Comparison of ENCODE assay signal across 17 cellular contexts in the genomic region with DNA sequence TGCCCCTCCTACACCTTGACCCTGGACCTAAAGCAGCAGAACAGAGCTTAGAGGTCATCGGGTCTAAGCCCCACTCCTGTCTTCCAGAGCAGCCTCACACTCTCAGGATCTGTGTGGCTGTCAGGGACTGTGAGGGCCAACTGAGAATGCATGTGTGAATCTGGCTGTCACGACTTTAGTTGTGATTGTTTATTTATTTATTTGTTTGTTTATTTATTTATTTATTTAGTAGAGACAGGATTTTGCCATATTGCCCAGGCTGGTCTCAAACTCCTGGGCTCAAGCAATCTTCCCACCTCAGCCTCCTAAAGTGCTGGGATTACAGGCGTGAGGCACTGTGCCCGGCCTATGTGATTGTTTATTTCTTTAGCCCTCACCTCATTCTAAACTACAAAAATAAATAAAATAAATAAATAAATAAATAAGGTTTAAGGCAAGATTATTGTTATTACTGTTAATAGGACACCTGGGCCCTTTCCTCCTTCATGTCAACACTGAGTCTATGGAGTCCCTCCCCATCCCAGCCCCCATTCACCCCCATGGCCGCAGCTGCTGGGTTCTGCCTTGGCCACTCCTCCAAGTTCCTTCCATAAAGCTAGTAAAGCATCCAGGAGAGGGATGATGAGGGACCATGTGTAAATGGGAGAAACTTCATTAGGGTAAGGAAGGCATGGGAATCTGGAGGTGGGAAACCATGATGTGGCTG. TPM values are rescaled to one million over a fixed set of nuclear protein-coding genes. Genes with fewer than 3 reads are reported as not detected.
DNase-seq lines count a peak whose midpoint lies in the region; ATAC-seq lines count a peak whose summit lies in the region.
"Had no signal": no experiment of that assay in that cellular context is flagged by ENCODE, and none has a peak within 500 bp of the region (broad histone marks: within the 10 kb centered on the region; RNA-seq: fewer than 3 reads in every experiment).

No MANE protein-coding gene starts in this region.

- no peaks in the 10 kb centered on the region for H3K36me3 Mint-ChIP-seq in activated naive CD4-positive, alpha-beta T cell treated with anti-CD3 and anti-CD28 coated beads, Interleukin-2, amount 50 U/mL, for 24 hours
- no peaks in the 10 kb centered on the region for H3K36me3 Mint-ChIP-seq in T-cell
- H3K36me3 Mint-ChIP-seq in naive thymus-derived CD4-positive, alpha-beta T cell = peaks cover 0 to 4% (median 0%) of the 10 kb centered on the region in 5 donors

- H3K4me3 ChIP-seq in naive thymus-derived CD4-positive, alpha-beta T cell (ENCODE audit: low read length) = no peak overlapping the region
- H3K4me3 ChIP-seq in GM23248 = no peak overlapping the region
- H3K4me3 ChIP-seq: GM12878, GM23338 had no signal

- H3F3A ChIP-seq in GM23248 (ENCODE audit: insufficient read depth) = no peaks in the 10 kb centered on the region

- no peaks in the 10 kb centered on the region for H3K36me3 ChIP-seq in naive thymus-derived CD4-positive, alpha-beta T cell (ENCODE audit: control insufficient read depth in 2 of 3, insufficient read depth in 3 of 3, low read length in 3 of 3)
- H3K36me3 ChIP-seq in GM23248 (ENCODE audit: low read depth) = no peaks in the 10 kb centered on the region

- no peaks in the 10 kb centered on the region for H3K27me3 Mint-ChIP-seq in activated naive CD4-positive, alpha-beta T cell treated with anti-CD3 and anti-CD28 coated beads, Interleukin-2, amount 50 U/mL, for 24 hours
- no peaks in the 10 kb centered on the region for H3K27me3 Mint-ChIP-seq in T-cell
- H3K27me3 Mint-ChIP-seq in naive thymus-derived CD4-positive, alpha-beta T cell = no peaks in the 10 kb centered on the region
- H3K27me3 Mint-ChIP-seq: B cell had no signal

- H4K20me1 ChIP-seq in GM23248 (ENCODE audit: insufficient read depth) = no peaks in the 10 kb centered on the region

- H3K27ac Mint-ChIP-seq in activated naive CD4-positive, alpha-beta T cell treated with anti-CD3 and anti-CD28 coated beads, Interleukin-2, amount 50 U/mL, for 24 hours = peak overlapping the region; percentile 38
- peak overlapping the region; percentile 75 to 98 for H3K27ac Mint-ChIP-seq in T-cell
- peak overlapping the region in 8 of 9 donors; percentile 25 to 99 (median 94) for H3K27ac Mint-ChIP-seq in naive thymus-derived CD4-positive, alpha-beta T cell
- H3K27ac Mint-ChIP-seq: B cell, GM23338 had no signal

- H3K9me3 ChIP-seq in naive thymus-derived CD4-positive, alpha-beta T cell (ENCODE audit: control insufficient read depth in 2 of 3, low read length in 3 of 3) = no peaks in the 10 kb centered on the region
- no peaks in the 10 kb centered on the region for H3K9me3 ChIP-seq in GM23248 (ENCODE audit: low read depth)

- H3K9me3 Mint-ChIP-seq in activated naive CD4-positive, alpha-beta T cell treated with anti-CD3 and anti-CD28 coated beads, Interleukin-2, amount 50 U/mL, for 24 hours = no peaks in the 10 kb centered on the region
- H3K9me3 Mint-ChIP-seq in T-cell = peaks cover 0 to 4% (median 0%) of the 10 kb centered on the region in 3 donors
- peaks cover 0 to 4% (median 0%) of the 10 kb centered on the region in 11 donors for H3K9me3 Mint-ChIP-seq in naive thymus-derived CD4-positive, alpha-beta T cell

- no peak overlapping the region for H3K27ac ChIP-seq in naive thymus-derived CD4-positive, alpha-beta T cell (ENCODE audit: low read depth, low read length)
- H3K27ac ChIP-seq in GM23248 = no peak overlapping the region

- 59 to 66% methylated on average over 5 of the region's 5 CpGs for WGBS in GM23248 (ENCODE audit: low coverage in 1 of 2, low lambda C conversion rate in 2 of 2, missing lambda C conversion rate in 2 of 2), 2 experiments

- intact Hi-C loops in naive thymus-derived CD4-positive, alpha-beta T cell (cut with micrococcal nuclease) = no loop called here

- peaks cover 65% of the 10 kb centered on the region for H3K4me1 Mint-ChIP-seq in activated naive CD4-positive, alpha-beta T cell treated with anti-CD3 and anti-CD28 coated beads, Interleukin-2, amount 50 U/mL, for 24 hours
- peaks cover 49 to 57% (median 53%) of the 10 kb centered on the region in 3 donors for H3K4me1 Mint-ChIP-seq in T-cell
- H3K4me1 Mint-ChIP-seq in naive thymus-derived CD4-positive, alpha-beta T cell = peaks cover 24 to 70% (median 54%) of the 10 kb centered on the region in 7 donors

- CTCF ChIA-PET in T-cell (lab: Charles Lee) = no interaction called here
- CTCF ChIA-PET in naive thymus-derived CD4-positive, alpha-beta T cell (lab: Charles Lee) = interaction anchor here (1.2 to 4.3 kb wide), 2 partner anchors 9 to 41 kb away, joined by 3 to 29 read pairs; a partner anchor contains a TSS

- H3K9me2 ChIP-seq in GM23248 (ENCODE audit: insufficient read depth) = no peaks in the 10 kb centered on the region

- in situ Hi-C loops in GM23248 (cut with MboI) = no loop called here

- no peak overlapping the region for H3K4me3 Mint-ChIP-seq in activated naive CD4-positive, alpha-beta T cell treated with anti-CD3 and anti-CD28 coated beads, Interleukin-2, amount 50 U/mL, for 24 hours
- H3K4me3 Mint-ChIP-seq in T-cell = no peak overlapping the region
- peak overlapping the region in 2 of 10 donors; percentile 77 to 91 for H3K4me3 Mint-ChIP-seq in naive thymus-derived CD4-positive, alpha-beta T cell
- H3K4me3 Mint-ChIP-seq: B cell, GM23338, H9 had no signal

- no peak overlapping the region for H3K9ac ChIP-seq in GM23248

- peaks cover 32 to 50% of the 10 kb centered on the region in 2 donors for H3K4me1 ChIP-seq in naive thymus-derived CD4-positive, alpha-beta T cell (ENCODE audit: control insufficient read depth in 2 of 2, insufficient read depth in 2 of 2, low read length in 2 of 2)
- H3K4me1 ChIP-seq in GM23248 (ENCODE audit: insufficient read depth) = no peaks in the 10 kb centered on the region

- POLR2A ChIA-PET in T-cell (lab: Charles Lee) = no interaction called here
- POLR2A ChIA-PET in naive thymus-derived CD4-positive, alpha-beta T cell (lab: Charles Lee) = interaction anchor here (0.6 to 5.3 kb wide), 3 partner anchors 10 to 41 kb away, joined by 3 to 47 read pairs (median 3); no protein-coding TSS in a partner anchor

- no peaks in the 10 kb centered on the region for H3K79me2 ChIP-seq in GM23248 (ENCODE audit: insufficient read depth)

- no peaks in the 10 kb centered on the region for H3K27me3 ChIP-seq in naive thymus-derived CD4-positive, alpha-beta T cell (ENCODE audit: control insufficient read depth in 2 of 2, insufficient read depth in 2 of 2, low read length in 2 of 2)
- peaks cover 42% of the 10 kb centered on the region for H3K27me3 ChIP-seq in GM23248 (replicated peaks; ENCODE audit: insufficient read depth)

- ATAC-seq in T-cell (replicated peaks in 1 of 4) (no peak), HG02840 (IDR thresholded peaks at IDR 0.05; ENCODE audit: low FRiP score, unreplicated experiment) (no peak)
- no peak for ATAC-seq in naive thymus-derived CD4-positive, alpha-beta T cell
- ATAC-seq: GM23338 had no signal

- DNase-seq in activated naive CD4-positive, alpha-beta T cell (lab: John Stamatoyannopoulos, UW) = no peak
- DNase-seq in T-cell (no peak), iPS-NIHi7 (ENCODE audit: extremely low spot score) (no peak), GM23248 (no peak)
- DNase-seq in naive thymus-derived CD4-positive, alpha-beta T cell = no peak
- DNase-seq: C1 segment of cervical spinal cord, DMS 273 treated with DMSO at 0.1 percent for 48 hours, H9 had no signal

- no peak overlapping the region for H3K4me2 ChIP-seq in GM23248 (ENCODE audit: unreplicated experiment)
- H3K4me2 ChIP-seq: GM23338 had no signal

- H2AFZ ChIP-seq in GM23248 = no peak overlapping the region
- H2AFZ ChIP-seq: GM23338 had no signal

RNA-seq across cellular contexts. Expression of a gene that starts 39.9 kb away (rescaled TPM):
- total RNA-seq in T-cell = 10 to 100 TPM in 1 of 5 donors, 1 to 10 TPM in 4; 5.2 to 15.6 (median 7.4) TPM
- 10 to 100 TPM in 4 of 5 experiments, under 1 TPM in 1; 0.17 to 26.8 (median 21.6) TPM for total RNA-seq in naive thymus-derived CD4-positive, alpha-beta T cell
- 10 to 100 TPM; 11.9 to 24.3 TPM for polyA plus RNA-seq in naive thymus-derived CD4-positive, alpha-beta T cell
- not detected in 2 replicates for total RNA-seq in GM23248 (2014; rRNA removed; shearing (Covaris generic))
- not detected in 2 replicates for polyA plus RNA-seq in GM23248 (2016; fragmentation: Nextera tagmentation; extraction: Ambion mirVana)
- total RNA-seq: A172, B cell, Daoy, G401, GM12878, GM23338, H9, HepG2 had no signal
- polyA plus RNA-seq: GM23338, HepG2 had no signal

Comparison
In these comparisons a context has a peak if more than half of its experiments do, and no peak if none do; other contexts are left out.
1. H3K27ac Mint-ChIP-seq: peak in every context shown above with its lines; median percentile 94 in naive thymus-derived CD4-positive, alpha-beta T cell; 86 in T-cell; 38 in activated naive CD4-positive, alpha-beta T cell treated with anti-CD3 and anti-CD28 coated beads, Interleukin-2, amount 50 U/mL, for 24 hours.